Comparison of ENCODE assay signal across 8 cellular contexts in genomic region chr1:144412491-144413403, GRCh38. TPM values are rescaled to one million over a fixed set of nuclear protein-coding genes. Genes with fewer than 3 reads are reported as not detected.
DNase-seq lines count a peak whose midpoint lies in the region; ATAC-seq and TF ChIP-seq lines count a peak whose summit lies in the region.
"Not testable (repeated sequence)": the region's sequence is repeated elsewhere in the genome, so short reads cannot be mapped to it uniquely, and the experiment has no call there.

No MANE protein-coding gene starts in this region.

- H4K8ac ChIP-seq in mesenchymal stem cell (ENCODE audit: low read length): not testable (repeated sequence)

- H2BK5ac ChIP-seq in mesenchymal stem cell (ENCODE audit: low read depth, low read length, poor library complexity, severe bottlenecking): peak overlapping the region; percentile 57

- H2BK120ac ChIP-seq in mesenchymal stem cell (ENCODE audit: low read depth, low read length): peak overlapping the region; percentile 49

- not testable (repeated sequence) for H2BK12ac ChIP-seq in mesenchymal stem cell (ENCODE audit: low read length in 2 of 2)

- H3K79me1 ChIP-seq in mesenchymal stem cell (replicated peaks; ENCODE audit: low read length, poor library complexity, severe bottlenecking): not testable (repeated sequence)

- not testable (repeated sequence) for TF ChIP-seq CTCF in endothelial cell (IDR thresholded peaks at IDR 0.05; ENCODE audit: unreplicated experiment)

- H3K36me3 Mint-ChIP-seq in endothelial cell (ENCODE audit: low read depth, unreplicated experiment): not testable (repeated sequence)

- peak; percentile 83 for ATAC-seq in GM21381 (IDR thresholded peaks at IDR 0.05; ENCODE audit: unreplicated experiment)

- not testable (repeated sequence) for H3K4me1 ChIP-seq in mesenchymal stem cell (ENCODE audit: control insufficient read depth, insufficient read depth, low read depth, low read length)

- peak overlapping the region; percentile 97 for H3K27ac Mint-ChIP-seq in endothelial cell (ENCODE audit: unreplicated experiment)

- H3K4me1 Mint-ChIP-seq in endothelial cell (ENCODE audit: unreplicated experiment): not testable (repeated sequence)

- H4K91ac ChIP-seq in mesenchymal stem cell (ENCODE audit: low read length): not testable (repeated sequence)

- H3K23ac ChIP-seq in mesenchymal stem cell (ENCODE audit: low read length in 2 of 2): not testable (repeated sequence)

- not testable (repeated sequence) for H3K36me3 ChIP-seq in mesenchymal stem cell (ENCODE audit: control insufficient read depth in 1 of 2, insufficient read depth in 2 of 2, low read depth in 1 of 2, low read length in 2 of 2)

- WGBS in mesenchymal stem cell: under 1% methylated on average over 22 of the region's 41 CpGs

- H3K27ac ChIP-seq in mesenchymal stem cell (ENCODE audit: low read length, poor library complexity, severe bottlenecking): peak overlapping the region; percentile 82

- H2AFZ ChIP-seq in mesenchymal stem cell (ENCODE audit: low read depth, low read length): not testable (repeated sequence)

- peaks cover 11% of the 10 kb centered on the region for H3K27me3 Mint-ChIP-seq in endothelial cell (ENCODE audit: unreplicated experiment)

- H3K18ac ChIP-seq in mesenchymal stem cell (ENCODE audit: low read depth in 1 of 2, low read length in 2 of 2): peak overlapping the region in 1 of 2 experiments; percentile 34

- peak overlapping the region; percentile 81 for H3K9ac ChIP-seq in mesenchymal stem cell (ENCODE audit: low read length)

- H3K4ac ChIP-seq in mesenchymal stem cell (ENCODE audit: low read depth in 1 of 2, low read length in 2 of 2): not testable (repeated sequence)

- H3K27me3 ChIP-seq in mesenchymal stem cell (ENCODE audit: control insufficient read depth in 1 of 2, insufficient read depth in 1 of 2, low read length in 2 of 2): not testable (repeated sequence)

- H3K4me3 ChIP-seq in mesenchymal stem cell (ENCODE audit: insufficient read depth in 1 of 2, low read depth in 1 of 2, low read length in 2 of 2): peak overlapping the region in 1 of 2 experiments; percentile 73

- not testable (repeated sequence) for H3K9me3 ChIP-seq in mesenchymal stem cell (ENCODE audit: control insufficient read depth, low read length)

- not testable (repeated sequence) for H2AK5ac ChIP-seq in mesenchymal stem cell (ENCODE audit: low read length, severe bottlenecking)

- not testable (repeated sequence) for H2BK15ac ChIP-seq in mesenchymal stem cell (ENCODE audit: low read depth, poor library complexity, severe bottlenecking)

- H3K4me3 Mint-ChIP-seq in endothelial cell (ENCODE audit: unreplicated experiment): peak overlapping the region; percentile 94

- not testable (repeated sequence) for H3K14ac ChIP-seq in mesenchymal stem cell (ENCODE audit: low read length in 2 of 2)

- DNase-seq in COLO668 (lab: John Stamatoyannopoulos, UW; ENCODE audit: unreplicated experiment) (peak; percentile 88), HPDE6-E6E7 (ENCODE audit: extremely low spot score) (peak; percentile 50), NOMO-1 treated with dmso at 0.1 percent for 144 hours (lab: John Stamatoyannopoulos, UW; ENCODE audit: unreplicated experiment) (peak; percentile 92), endothelial cell (ENCODE audit: low spot score) (peak; percentile 76), mesenchymal stem cell (peak; percentile 100)
- DNase-seq in activated CD8-positive, alpha-beta memory T cell treated with anti-CD3 and anti-CD28 coated beads, Interleukin-2, amount 50 U/mL, for 4 hours: peak; percentile 75
- DNase-seq in stimulated activated CD4-positive, alpha-beta T cell treated with anti-CD3 and anti-CD28 coated beads, TNF-alpha, amount 100 ng/mL, for 1 hour (ENCODE audit: low read depth in 3 of 3, low spot score in 1 of 3): peak; percentile 66 to 76 (median 66)

- H3K9me3 Mint-ChIP-seq in endothelial cell (ENCODE audit: unreplicated experiment): not testable (repeated sequence)

- H3K4me2 ChIP-seq in mesenchymal stem cell (ENCODE audit: low read length, poor library complexity, severe bottlenecking): peak overlapping the region; percentile 72

RNA-seq across cellular contexts. Expression of gene PPIAL4E, which starts 39.3 kb away (rescaled TPM):
- total RNA-seq in endothelial cell (ENCODE audit: unreplicated experiment): not detected
- not detected for polyA plus RNA-seq in mesenchymal stem cell (2013, experiment 1 of 2)
- not detected for polyA plus RNA-seq in mesenchymal stem cell (2013, experiment 2 of 2)

RNA-seq across cellular contexts. Expression of gene NBPF15, which starts 48.7 kb away (rescaled TPM):
- 113 TPM for total RNA-seq in endothelial cell (ENCODE audit: unreplicated experiment)
- polyA plus RNA-seq in mesenchymal stem cell (2013, experiment 1 of 2): 26.9 TPM
- polyA plus RNA-seq in mesenchymal stem cell (2013, experiment 2 of 2): 26.8 TPM

Comparison
In these comparisons a context has a peak if more than half of its experiments do, and no peak if none do; other contexts are left out.
1. DNase-seq: peak in every context shown above with its lines; median percentile 100 in mesenchymal stem cell; 92 in NOMO-1 treated with dmso at 0.1 percent for 144 hours; 88 in COLO668; 76 in endothelial cell; 75 in activated CD8-positive, alpha-beta memory T cell treated with anti-CD3 and anti-CD28 coated beads, Interleukin-2, amount 50 U/mL, for 4 hours; 66 in stimulated activated CD4-positive, alpha-beta T cell treated with anti-CD3 and anti-CD28 coated beads, TNF-alpha, amount 100 ng/mL, for 1 hour; 50 in HPDE6-E6E7.